Comparison of ENCODE assay signal across 14 cellular contexts in the genomic region with DNA sequence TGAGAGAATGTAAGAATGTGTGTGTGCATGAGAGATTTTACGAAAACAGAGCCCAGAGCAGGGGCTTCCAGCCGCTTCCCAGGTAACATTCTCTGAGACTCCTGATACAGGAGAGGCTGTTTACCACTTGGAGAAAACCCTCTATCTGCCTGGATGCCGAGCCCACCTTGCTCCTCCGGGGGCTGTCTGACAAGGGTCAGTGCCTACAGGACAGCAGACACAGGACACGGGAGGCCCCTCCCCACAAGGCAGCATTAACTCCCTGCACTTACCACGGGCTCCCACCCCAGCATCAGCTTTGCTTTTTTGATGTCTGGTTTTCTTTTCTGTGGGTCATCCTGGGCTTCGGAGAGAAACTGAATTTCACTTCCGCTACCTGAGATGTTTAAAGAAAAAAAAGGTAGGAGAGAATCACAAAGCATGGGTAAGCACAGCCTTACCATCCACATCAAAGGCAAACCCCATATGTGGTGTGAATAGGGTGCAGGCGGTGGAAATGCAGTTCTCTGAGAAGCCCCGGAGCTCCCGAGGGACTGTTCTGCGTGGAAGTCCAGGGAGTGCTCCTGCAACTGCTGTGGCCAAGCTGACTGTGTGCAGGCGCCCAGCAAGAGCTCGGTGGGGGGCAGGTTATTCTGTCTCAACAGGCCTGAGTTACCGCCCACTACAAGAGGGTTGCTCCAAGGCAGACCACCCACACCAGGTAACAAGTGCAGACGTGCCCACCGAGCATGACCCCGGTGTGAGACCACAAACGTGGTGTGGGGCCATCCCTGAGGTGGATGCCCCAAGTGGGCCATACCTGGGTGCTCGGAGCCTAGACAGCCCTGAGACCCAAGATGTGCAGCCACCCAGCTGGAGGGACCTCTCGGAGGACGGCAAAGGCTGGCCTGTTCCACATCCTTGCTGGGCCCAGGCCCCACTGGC.
DNase-seq lines count a peak whose midpoint lies in the region; ATAC-seq, FAIRE-seq and TF ChIP-seq lines count a peak whose summit lies in the region.
"Had no signal": no experiment of that assay in that cellular context is flagged by ENCODE, and none has a peak within 500 bp of the region (broad histone marks: within the 10 kb centered on the region; RNA-seq: fewer than 3 reads in every experiment).

No MANE protein-coding gene starts in this region.

- H3K27ac ChIP-seq in BLaER1 treated with 17β-estradiol and CSF1 and Interleukin-3, amounts not matched to agents 10 nM and 100 nM, result peak overlapping the region in 2 of 11 experiments; percentile 17 to 36; a peak in 1 of 22 replicates
- peak overlapping the region; percentile 80 for H3K27ac ChIP-seq in naive thymus-derived CD4-positive, alpha-beta T cell (ENCODE audit: low read depth, low read length)
- H3K27ac ChIP-seq: VCaP had no signal

- peaks cover 0 to 10% (median 0%) of the 10 kb centered on the region in 11 experiments; a peak in 4 of 22 replicates for H3K9me3 ChIP-seq in BLaER1 treated with 17β-estradiol and CSF1 and Interleukin-3, amounts not matched to agents 10 nM and 100 nM (replicated peaks in 1 of 11)
- no peaks in the 10 kb centered on the region for H3K9me3 ChIP-seq in naive thymus-derived CD4-positive, alpha-beta T cell (ENCODE audit: control insufficient read depth in 2 of 3, low read length in 3 of 3)

- H3K4me1 Mint-ChIP-seq in IgD-negative memory B cell, result peaks cover 0 to 12% (median 11%) of the 10 kb centered on the region in 3 donors
- H3K4me1 Mint-ChIP-seq in activated naive CD8-positive, alpha-beta T cell (ENCODE audit: low read depth), result peaks cover 63% of the 10 kb centered on the region
- H3K4me1 Mint-ChIP-seq in naive thymus-derived CD4-positive, alpha-beta T cell, result peaks cover 27 to 81% (median 68%) of the 10 kb centered on the region in 7 donors

- DNase-seq in naive thymus-derived CD4-positive, alpha-beta T cell, result peak in 7 of 9 donors; percentile 51 to 66 (median 61)
- DNase-seq in NCI-H1436 (lab: John Stamatoyannopoulos, UW), result no peak
- no peak for DNase-seq in NCI-H82 (lab: John Stamatoyannopoulos, UW)
- DNase-seq in D721Med (ENCODE audit: insufficient read length, low spot score), result no peak
- DNase-seq: AML-193, HFFc6 had no signal

- H3K27me3 Mint-ChIP-seq in IgD-negative memory B cell, result no peaks in the 10 kb centered on the region
- no peaks in the 10 kb centered on the region for H3K27me3 Mint-ChIP-seq in activated naive CD8-positive, alpha-beta T cell
- H3K27me3 Mint-ChIP-seq in naive thymus-derived CD4-positive, alpha-beta T cell, result no peaks in the 10 kb centered on the region

- H4K20me1 ChIP-seq in BLaER1 treated with 17β-estradiol and CSF1 and Interleukin-3, amounts not matched to agents 10 nM and 100 nM, result peaks cover 0 to 46% (median 13%) of the 10 kb centered on the region in 11 experiments; a peak in 14 of 22 replicates

- H3K9me3 Mint-ChIP-seq in IgD-negative memory B cell, result no peaks in the 10 kb centered on the region
- no peaks in the 10 kb centered on the region for H3K9me3 Mint-ChIP-seq in activated naive CD8-positive, alpha-beta T cell (ENCODE audit: low read depth)
- H3K9me3 Mint-ChIP-seq in naive thymus-derived CD4-positive, alpha-beta T cell, result peaks cover 0 to 4% (median 0%) of the 10 kb centered on the region in 11 donors
- H3K9me3 Mint-ChIP-seq: HFFc6, mesothelial cell of epicardium had no signal

- intact Hi-C loops in naive thymus-derived CD4-positive, alpha-beta T cell (cut with micrococcal nuclease), result loop anchor here (1.0 to 5.0 kb wide), 8 partner anchors 39 to 769 kb away; a partner anchor contains a TSS

- peaks cover 77 to 100% (median 99%) of the 10 kb centered on the region in 11 experiments for H3K36me3 ChIP-seq in BLaER1 treated with 17β-estradiol and CSF1 and Interleukin-3, amounts not matched to agents 10 nM and 100 nM
- peaks cover 0 to 28% (median 4%) of the 10 kb centered on the region in 3 experiments for H3K36me3 ChIP-seq in naive thymus-derived CD4-positive, alpha-beta T cell (ENCODE audit: control insufficient read depth in 2 of 3, insufficient read depth in 3 of 3, low read length in 3 of 3)

- CTCF ChIA-PET in naive thymus-derived CD4-positive, alpha-beta T cell (lab: Charles Lee), result interaction anchor here (0.6 to 2.7 kb wide), 5 partner anchors 63 to 523 kb away, joined by 3 to 13 read pairs (median 3); no protein-coding TSS in a partner anchor

- no peak for FAIRE-seq in D721Med (lab: Jason Lieb, UNC)
- FAIRE-seq: bronchial epithelial cell, GM12892 had no signal

- H3K27ac Mint-ChIP-seq in IgD-negative memory B cell, result no peak overlapping the region
- peak overlapping the region; percentile 88 for H3K27ac Mint-ChIP-seq in activated naive CD8-positive, alpha-beta T cell
- peak overlapping the region; percentile 88 to 97 (median 94) for H3K27ac Mint-ChIP-seq in naive thymus-derived CD4-positive, alpha-beta T cell
- H3K27ac Mint-ChIP-seq: HFFc6, mesothelial cell of epicardium had no signal

- no peaks in the 10 kb centered on the region for H3K27me3 ChIP-seq in BLaER1 treated with 17β-estradiol and CSF1 and Interleukin-3, amounts not matched to agents 10 nM and 100 nM
- no peaks in the 10 kb centered on the region for H3K27me3 ChIP-seq in naive thymus-derived CD4-positive, alpha-beta T cell (ENCODE audit: control insufficient read depth in 2 of 2, insufficient read depth in 2 of 2, low read length in 2 of 2)

- TF ChIP-seq CTCF in D721Med (IDR thresholded peaks at IDR 0.05; ENCODE audit: insufficient read depth, missing control alignments), result no peak

- H3K4me2 ChIP-seq in BLaER1 treated with 17β-estradiol and CSF1 and Interleukin-3, amounts not matched to agents 10 nM and 100 nM, result peak overlapping the region; percentile 15 to 68 (median 53); a peak in 21 of 22 replicates

- H3K4me3 Mint-ChIP-seq in IgD-negative memory B cell, result peak overlapping the region in 3 of 4 donors; percentile 1 to 74 (median 57)
- H3K4me3 Mint-ChIP-seq in activated naive CD8-positive, alpha-beta T cell, result peak overlapping the region; percentile 80
- peak overlapping the region; percentile 74 to 90 (median 82) for H3K4me3 Mint-ChIP-seq in naive thymus-derived CD4-positive, alpha-beta T cell
- H3K4me3 Mint-ChIP-seq: HFFc6, mesothelial cell of epicardium had no signal

- ATAC-seq in naive thymus-derived CD4-positive, alpha-beta T cell, result peak; percentile 13
- no peak for ATAC-seq in HG02759 (IDR thresholded peaks at IDR 0.05; ENCODE audit: unreplicated experiment)

- H3K4me3 ChIP-seq in BLaER1 treated with 17β-estradiol and CSF1 and Interleukin-3, amounts not matched to agents 10 nM and 100 nM, result no peak overlapping the region
- H3K4me3 ChIP-seq in naive thymus-derived CD4-positive, alpha-beta T cell (ENCODE audit: low read length), result peak overlapping the region; percentile 66

- POLR2A ChIA-PET in naive thymus-derived CD4-positive, alpha-beta T cell (lab: Charles Lee), result interaction anchor here (0.6 to 4.1 kb wide), 21 partner anchors 11 to 358 kb away, joined by 3 to 21 read pairs (median 4); no protein-coding TSS in a partner anchor

- peaks cover 4% of the 10 kb centered on the region for H3K36me3 Mint-ChIP-seq in IgD-negative memory B cell
- peaks cover 17% of the 10 kb centered on the region for H3K36me3 Mint-ChIP-seq in activated naive CD8-positive, alpha-beta T cell
- H3K36me3 Mint-ChIP-seq in naive thymus-derived CD4-positive, alpha-beta T cell, result peaks cover 12 to 42% (median 22%) of the 10 kb centered on the region in 5 donors

- peaks cover 16 to 38% (median 33%) of the 10 kb centered on the region in 10 experiments for H3K4me1 ChIP-seq in BLaER1 treated with 17β-estradiol and CSF1 and Interleukin-3, amounts not matched to agents 10 nM and 100 nM
- peaks cover 48 to 60% of the 10 kb centered on the region in 2 donors for H3K4me1 ChIP-seq in naive thymus-derived CD4-positive, alpha-beta T cell (ENCODE audit: control insufficient read depth in 2 of 2, insufficient read depth in 2 of 2, low read length in 2 of 2)

- H3K9ac ChIP-seq in BLaER1 treated with 17β-estradiol and CSF1 and Interleukin-3, amounts not matched to agents 10 nM and 100 nM, result no peak overlapping the region; a peak in 1 of 22 replicates

Comparison
In these comparisons a context has a peak if more than half of its experiments do, and no peak if none do; other contexts are left out.
1. H3K27ac Mint-ChIP-seq: peak in activated naive CD8-positive, alpha-beta T cell (single experiment) and naive thymus-derived CD4-positive, alpha-beta T cell (9 of 9); none in IgD-negative memory B cell (0 of 3).
2. DNase-seq: peak in naive thymus-derived CD4-positive, alpha-beta T cell (7 of 9); none in NCI-H1436 (single experiment), NCI-H82 (single experiment) and D721Med (single experiment).
3. Peak in every context shown above with its lines, with median percentiles within 50 percentile points of each other: H3K4me3 Mint-ChIP-seq.